9 cellular contexts compared by ENCODE assay signal in genomic region chr1:147542549-147542857, GRCh38. TPM values are rescaled to one million over a fixed set of nuclear protein-coding genes. Genes with fewer than 3 reads are reported as not detected.
DNase-seq lines count a peak whose midpoint lies in the region; ATAC-seq and TF ChIP-seq lines count a peak whose summit lies in the region.
"Had no signal": no experiment of that assay in that cellular context is flagged by ENCODE, and none has a peak within 500 bp of the region (broad histone marks: within the 10 kb centered on the region; RNA-seq: fewer than 3 reads in every experiment).

No MANE protein-coding gene starts in this region.

- no peak overlapping the region for H3K4me3 Mint-ChIP-seq in activated T-cell treated with anti-CD3 and anti-CD28 coated beads, Interleukin-2, amount 50 U/mL, for 72 hours
- H3K4me3 Mint-ChIP-seq in activated T-cell treated with anti-CD3 and anti-CD28 coated beads, Interleukin-2, amount 50 U/mL, for 24 hours, result no peak overlapping the region

- no peak for TF ChIP-seq CTCF in astrocyte of the cerebellum (IDR thresholded peaks at IDR 0.05; ENCODE audit: low read depth, low read length, missing control alignments)
- TF ChIP-seq CTCF in left lung (IDR thresholded peaks at IDR 0.05), result no peak
- TF ChIP-seq CTCF in thyroid gland (IDR thresholded peaks at IDR 0.05), result no peak

- intact Hi-C loops in left lung (cut with DNase I) (no loop called here), thyroid gland (cut with DNase I) (no loop called here)

- peak overlapping the region; percentile 86 for H3K27ac Mint-ChIP-seq in activated T-cell treated with anti-CD3 and anti-CD28 coated beads, Interleukin-2, amount 50 U/mL, for 72 hours
- no peak overlapping the region for H3K27ac Mint-ChIP-seq in activated T-cell treated with anti-CD3 and anti-CD28 coated beads, Interleukin-2, amount 50 U/mL, for 24 hours

- H3K27me3 ChIP-seq in left lung (peaks cover 0 to 12% of the 10 kb centered on the region in 2 donors), thyroid gland (no peaks in the 10 kb centered on the region)

- no peak for DNase-seq in activated T-cell treated with anti-CD3 and anti-CD28 coated beads, Interleukin-2, amount 50 U/mL, for 72 hours
- no peak for DNase-seq in activated T-cell treated with anti-CD3 and anti-CD28 coated beads, Interleukin-2, amount 50 U/mL, for 24 hours
- DNase-seq in astrocyte of the cerebellum (ENCODE audit: low read depth) (no peak), left lung (no peak), thyroid gland (no peak)
- DNase-seq: NK-92 treated with Interleukin-12 subunit alpha and Interleukin-12 subunit beta, amount 100 ng/mL, for 24 hours had no signal

- H3K36me3 ChIP-seq in left lung (no peaks in the 10 kb centered on the region), thyroid gland (no peaks in the 10 kb centered on the region)

- in situ Hi-C loops in astrocyte of the cerebellum (cut with HindIII; ENCODE audit: low sequenced_read_pairs), result loop anchor here (5.0 kb wide), 1 partner anchor 90 kb away; no protein-coding TSS in a partner anchor

- 10 to 19% methylated on average over 4 of the region's 4 CpGs for WGBS in thyroid gland, 2 donors

- H3K36me3 Mint-ChIP-seq in activated T-cell treated with anti-CD3 and anti-CD28 coated beads, Interleukin-2, amount 50 U/mL, for 72 hours (ENCODE audit: insufficient read depth in 2 of 2), result peaks cover 0 to 3% of the 10 kb centered on the region in 2 donors
- H3K36me3 Mint-ChIP-seq in activated T-cell treated with anti-CD3 and anti-CD28 coated beads, Interleukin-2, amount 50 U/mL, for 24 hours (ENCODE audit: low read depth), result peaks cover 1% of the 10 kb centered on the region

- no peaks in the 10 kb centered on the region for H3K27me3 Mint-ChIP-seq in activated T-cell treated with anti-CD3 and anti-CD28 coated beads, Interleukin-2, amount 50 U/mL, for 72 hours (ENCODE audit: low read depth)
- H3K27me3 Mint-ChIP-seq in activated T-cell treated with anti-CD3 and anti-CD28 coated beads, Interleukin-2, amount 50 U/mL, for 24 hours, result no peaks in the 10 kb centered on the region

- H3K4me1 Mint-ChIP-seq in activated T-cell treated with anti-CD3 and anti-CD28 coated beads, Interleukin-2, amount 50 U/mL, for 72 hours (ENCODE audit: low read depth), result peaks cover 50% of the 10 kb centered on the region
- H3K4me1 Mint-ChIP-seq in activated T-cell treated with anti-CD3 and anti-CD28 coated beads, Interleukin-2, amount 50 U/mL, for 24 hours (ENCODE audit: low read depth), result peaks cover 12% of the 10 kb centered on the region

- no peak for ATAC-seq in activated T-cell treated with anti-CD3 and anti-CD28 coated beads, Interleukin-2, amount 50 U/mL, for 72 hours (replicated peaks in 1 of 2)
- ATAC-seq in left lung, result no peak
- ATAC-seq in HG02763 (IDR thresholded peaks at IDR 0.05; ENCODE audit: unreplicated experiment), result no peak
- ATAC-seq in GM18858 (IDR thresholded peaks at IDR 0.05; ENCODE audit: unreplicated experiment), result no peak
- no peak for ATAC-seq in HG03571 (IDR thresholded peaks at IDR 0.05; ENCODE audit: unreplicated experiment)

- no peak for TF ChIP-seq POLR2A in thyroid gland (IDR thresholded peaks at IDR 0.05)

- H3K9me3 Mint-ChIP-seq in activated T-cell treated with anti-CD3 and anti-CD28 coated beads, Interleukin-2, amount 50 U/mL, for 72 hours, result peaks cover 0 to 1% of the 10 kb centered on the region in 2 donors
- H3K9me3 Mint-ChIP-seq in activated T-cell treated with anti-CD3 and anti-CD28 coated beads, Interleukin-2, amount 50 U/mL, for 24 hours, result peaks cover 9% of the 10 kb centered on the region

- H3K4me3 ChIP-seq in astrocyte of the cerebellum (ENCODE audit: low read depth, low read length) (peak overlapping the region; percentile 50), left lung (peak overlapping the region; percentile 50 to 56), thyroid gland (replicated peaks in 1 of 3) (peak overlapping the region in 2 of 3 donors; percentile 57 to 87)

- H3K27ac ChIP-seq in left lung, result peak overlapping the region; percentile 79 to 89
- peak overlapping the region in 1 of 3 donors; percentile 97 for H3K27ac ChIP-seq in thyroid gland

- H3K4me1 ChIP-seq in left lung (peaks cover 32 to 33% of the 10 kb centered on the region in 2 donors), thyroid gland (peaks cover 30 to 51% of the 10 kb centered on the region in 2 donors)

- H3K9me3 ChIP-seq in left lung (no peaks in the 10 kb centered on the region), thyroid gland (no peaks in the 10 kb centered on the region)

RNA-seq across cellular contexts. Expression of gene BCL9, which starts 1.2 kb away (rescaled TPM):
- 10 to 100 TPM; 21.5 to 22.2 TPM for total RNA-seq in activated T-cell treated with anti-CD3 and anti-CD28 coated beads, Interleukin-2, amount 50 U/mL, for 72 hours
- total RNA-seq in left lung (10 to 100 TPM; 17.6 to 22.8 TPM), thyroid gland (10 to 100 TPM; 13.2 to 32.5 (median 19.8) TPM)
